In the genomic region with DNA sequence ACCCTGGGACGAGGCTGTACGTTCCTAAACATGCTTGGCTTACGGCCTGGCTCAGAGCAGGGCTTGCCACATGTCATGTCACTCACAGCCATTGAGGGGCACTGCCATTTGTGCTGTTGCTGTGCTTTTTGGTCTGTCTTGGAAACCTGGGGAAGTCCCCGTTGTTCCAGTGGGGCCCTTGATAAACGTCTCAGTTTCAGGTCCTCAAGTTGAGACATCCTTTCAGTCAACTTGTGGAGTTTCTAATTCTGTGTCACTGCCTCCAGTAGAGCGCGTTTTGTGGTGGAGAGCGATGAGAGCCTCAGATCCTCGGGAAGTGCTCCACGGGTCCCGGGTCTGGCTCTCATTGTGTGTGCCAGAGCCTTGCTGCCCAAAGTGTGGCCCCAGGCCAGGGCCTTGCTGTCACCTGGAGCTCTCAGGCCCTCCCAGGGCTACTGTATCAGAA, we compare ENCODE assay signal across 10 cellular contexts. TPM values are rescaled to one million over a fixed set of nuclear protein-coding genes. Genes with fewer than 3 reads are reported as not detected.
DNase-seq lines count a peak whose midpoint lies in the region; ATAC-seq and TF ChIP-seq lines count a peak whose summit lies in the region.
"Had no signal": no experiment of that assay in that cellular context is flagged by ENCODE, and none has a peak within 500 bp of the region (broad histone marks: within the 10 kb centered on the region; RNA-seq: fewer than 3 reads in every experiment).

No MANE protein-coding gene starts in this region.

- H3K4me3 Mint-ChIP-seq in activated CD4-positive, alpha-beta T cell treated with anti-CD3 and anti-CD28 coated beads for 36 hours = no peak overlapping the region
- H3K4me3 Mint-ChIP-seq in activated CD4-positive, alpha-beta memory T cell treated with anti-CD3 and anti-CD28 coated beads for 36 hours = peak overlapping the region; percentile 6
- H3K4me3 Mint-ChIP-seq in chondrocyte (ENCODE audit: unreplicated experiment) = no peak overlapping the region

- peaks cover 22% of the 10 kb centered on the region for H3K4me1 Mint-ChIP-seq in activated CD4-positive, alpha-beta T cell treated with anti-CD3 and anti-CD28 coated beads for 36 hours
- peaks cover 28% of the 10 kb centered on the region for H3K4me1 Mint-ChIP-seq in activated CD4-positive, alpha-beta memory T cell treated with anti-CD3 and anti-CD28 coated beads for 36 hours (ENCODE audit: low read depth)
- no peaks in the 10 kb centered on the region for H3K4me1 Mint-ChIP-seq in chondrocyte (ENCODE audit: low read depth)

- peak; percentile 94 for ATAC-seq in activated CD4-positive, alpha-beta T cell treated with anti-CD3 and anti-CD28 coated beads for 36 hours
- ATAC-seq in HG03159 (IDR thresholded peaks at IDR 0.05; ENCODE audit: unreplicated experiment) = peak; percentile 99
- ATAC-seq: A549 had no signal

- H3K27ac Mint-ChIP-seq in activated CD4-positive, alpha-beta T cell treated with anti-CD3 and anti-CD28 coated beads for 36 hours = peak overlapping the region; percentile 53
- H3K27ac Mint-ChIP-seq in activated CD4-positive, alpha-beta memory T cell treated with anti-CD3 and anti-CD28 coated beads for 36 hours = peak overlapping the region; percentile 54
- H3K27ac Mint-ChIP-seq in chondrocyte (ENCODE audit: unreplicated experiment) = no peak overlapping the region

- DNase-seq in activated CD4-positive, alpha-beta T cell treated with anti-CD3 and anti-CD28 coated beads for 36 hours = peak; percentile 83
- DNase-seq in activated CD4-positive, alpha-beta T cell treated with anti-CD3 and anti-CD28 coated beads for 1 hour = no peak
- DNase-seq in activated CD4-positive, alpha-beta memory T cell treated with anti-CD3 and anti-CD28 coated beads for 36 hours = peak; percentile 89
- DNase-seq in stimulated activated CD4-positive, alpha-beta T cell treated with anti-CD3 and anti-CD28 coated beads, Interleukin-4, amount 100 ng/mL, for 1 hour = peak; percentile 55
- DNase-seq in left ventricle myocardium inferior (no peak), cerebellar nuclear complex (lab: John Stamatoyannopoulos, UW) (no peak), chondrocyte (ENCODE audit: low spot score) (no peak)

- POLR2A ChIA-PET in activated CD4-positive, alpha-beta T cell treated with anti-CD3 and anti-CD28 coated beads for 36 hours (lab: Charles Lee) = interaction anchor here (1.3 kb wide), 1 partner anchor 32 kb away, joined by 3 read pairs; no protein-coding TSS in a partner anchor
- POLR2A ChIA-PET in activated CD4-positive, alpha-beta memory T cell treated with anti-CD3 and anti-CD28 coated beads for 36 hours (lab: Charles Lee) = interaction anchor here (0.6 to 1.6 kb wide), 3 partner anchors 14 to 32 kb away, joined by 3 to 5 read pairs (median 4); no protein-coding TSS in a partner anchor

- no peaks in the 10 kb centered on the region for H3K4me1 ChIP-seq in left ventricle myocardium inferior
- H3K4me1 ChIP-seq: A549 had no signal

- intact Hi-C loops in activated CD4-positive, alpha-beta T cell treated with anti-CD3 and anti-CD28 coated beads for 36 hours (cut with DNase I, micrococcal nuclease) = loop anchor here (2.0 kb wide), 4 partner anchors 15 to 31 kb away; no protein-coding TSS in a partner anchor
- intact Hi-C loops in activated CD4-positive, alpha-beta memory T cell treated with anti-CD3 and anti-CD28 coated beads for 36 hours (cut with micrococcal nuclease) = loop anchor here (1.0 to 2.0 kb wide), 7 partner anchors 14 to 71 kb away; no protein-coding TSS in a partner anchor
- intact Hi-C loops in left ventricle myocardium inferior (cut with micrococcal nuclease) = no loop called here

- peaks cover 3% of the 10 kb centered on the region for H3K9me3 ChIP-seq in left ventricle myocardium inferior (replicated peaks)
- H3K9me3 ChIP-seq: A549 had no signal

- H3K36me3 Mint-ChIP-seq in activated CD4-positive, alpha-beta T cell treated with anti-CD3 and anti-CD28 coated beads for 36 hours (ENCODE audit: low read depth) = no peaks in the 10 kb centered on the region
- H3K36me3 Mint-ChIP-seq in activated CD4-positive, alpha-beta memory T cell treated with anti-CD3 and anti-CD28 coated beads for 36 hours = no peaks in the 10 kb centered on the region
- no peaks in the 10 kb centered on the region for H3K36me3 Mint-ChIP-seq in chondrocyte (ENCODE audit: low read depth)

- CTCF ChIA-PET in activated CD4-positive, alpha-beta T cell treated with anti-CD3 and anti-CD28 coated beads for 36 hours (lab: Charles Lee) = no interaction called here
- CTCF ChIA-PET in activated CD4-positive, alpha-beta memory T cell treated with anti-CD3 and anti-CD28 coated beads for 36 hours (lab: Charles Lee) = interaction anchor here (0.8 to 1.6 kb wide), 4 partner anchors 14 to 44 kb away, joined by 3 to 8 read pairs (median 4); no protein-coding TSS in a partner anchor

- no peaks in the 10 kb centered on the region for H3K27me3 Mint-ChIP-seq in activated CD4-positive, alpha-beta T cell treated with anti-CD3 and anti-CD28 coated beads for 36 hours
- peaks cover 1% of the 10 kb centered on the region for H3K27me3 Mint-ChIP-seq in activated CD4-positive, alpha-beta memory T cell treated with anti-CD3 and anti-CD28 coated beads for 36 hours
- peaks cover 3% of the 10 kb centered on the region for H3K27me3 Mint-ChIP-seq in chondrocyte (ENCODE audit: low read depth)

- no peaks in the 10 kb centered on the region for H3K27me3 ChIP-seq in left ventricle myocardium inferior (ENCODE audit: low read depth)

- TF ChIP-seq CTCF in left ventricle myocardium inferior (IDR thresholded peaks at IDR 0.05; ENCODE audit: borderline replicate concordance) = no peak
- TF ChIP-seq CTCF in chondrocyte (IDR thresholded peaks at IDR 0.05) = no peak

- H3K27ac ChIP-seq in left ventricle myocardium inferior (replicated peaks) = no peak overlapping the region
- H3K27ac ChIP-seq: A549 had no signal

- H3K36me3 ChIP-seq in left ventricle myocardium inferior = no peaks in the 10 kb centered on the region

- H3K4me3 ChIP-seq in left ventricle myocardium inferior = no peak overlapping the region
- H3K4me3 ChIP-seq: A549 had no signal

- H3K9me3 Mint-ChIP-seq in activated CD4-positive, alpha-beta T cell treated with anti-CD3 and anti-CD28 coated beads for 36 hours (ENCODE audit: low read depth) = peaks cover 2% of the 10 kb centered on the region
- peaks cover 6% of the 10 kb centered on the region for H3K9me3 Mint-ChIP-seq in activated CD4-positive, alpha-beta memory T cell treated with anti-CD3 and anti-CD28 coated beads for 36 hours
- peaks cover 6% of the 10 kb centered on the region for H3K9me3 Mint-ChIP-seq in chondrocyte (ENCODE audit: low read depth)

RNA-seq across cellular contexts. Expression of a gene that starts 43.0 kb away (rescaled TPM):
- 1 to 10 TPM; 3.4 to 4.0 TPM for total RNA-seq in activated CD4-positive, alpha-beta T cell treated with anti-CD3 and anti-CD28 coated beads for 36 hours
- 1 to 10 TPM; 5.1 to 7.4 TPM for total RNA-seq in activated CD4-positive, alpha-beta memory T cell treated with anti-CD3 and anti-CD28 coated beads for 36 hours
- not detected for total RNA-seq in left ventricle myocardium inferior
- not detected in 3 replicates for total RNA-seq in chondrocyte
- total RNA-seq: urinary bladder had no signal

Comparison
In these comparisons a context has a peak if more than half of its experiments do, and no peak if none do; other contexts are left out.
1. DNase-seq: peak in activated CD4-positive, alpha-beta T cell treated with anti-CD3 and anti-CD28 coated beads for 36 hours (single experiment), activated CD4-positive, alpha-beta memory T cell treated with anti-CD3 and anti-CD28 coated beads for 36 hours (single experiment) and stimulated activated CD4-positive, alpha-beta T cell treated with anti-CD3 and anti-CD28 coated beads, Interleukin-4, amount 100 ng/mL, for 1 hour (single experiment); none in activated CD4-positive, alpha-beta T cell treated with anti-CD3 and anti-CD28 coated beads for 1 hour (single experiment), left ventricle myocardium inferior (single experiment), cerebellar nuclear complex (0 of 2) and chondrocyte (single experiment).